ENCODE assay signal across 1 cellular context in genomic region chr12:49644620-49644994, GRCh38.
A peak's percentile ranks its signal among the peaks of the same experiment; 100 is the strongest.
TF ChIP-seq lines count a peak whose summit lies in the region.

No MANE protein-coding gene starts in this region.

TF ChIP-seq in GM12878, 131 proteins besides CTCF, POLR2A, EP300 and RAD21 (continued from another document and continues in another):
- TF ChIP-seq PBX3 (IDR thresholded peaks at IDR 0.05; ENCODE audit: insufficient replicate concordance, low read depth, low read length): no peak
- no peak for TF ChIP-seq E2F8 (IDR thresholded peaks at IDR 0.05; ENCODE audit: low read depth, partially characterized antibody)
- TF ChIP-seq CEBPB (IDR thresholded peaks at IDR 0.05; ENCODE audit: borderline replicate concordance in 1 of 2, low read depth in 2 of 2, low read length in 2 of 2): no peak
- TF ChIP-seq STAT1 (conservative IDR thresholded peaks at IDR 0.05): peak; percentile 59; the same call in 1 of the 2 replicates
- no peak for TF ChIP-seq PAX5 (IDR thresholded peaks at IDR 0.05; ENCODE audit: borderline replicate concordance, low read depth, low read length)
- no peak for TF ChIP-seq ASH2L (IDR thresholded peaks at IDR 0.05; ENCODE audit: borderline replicate concordance, low read depth)
- TF ChIP-seq ZNF274 (IDR thresholded peaks at IDR 0.05; ENCODE audit: insufficient read depth, insufficient read length): no peak
- peak; percentile 100 for TF ChIP-seq SMC3 (IDR thresholded peaks at IDR 0.05; ENCODE audit: borderline replicate concordance, low read length)
- no peak; a peak in 1 of 4 replicates for TF ChIP-seq ETV6 (conservative IDR thresholded peaks at IDR 0.05 in 1 of 2, IDR thresholded peaks at IDR 0.05 in 1 of 2; ENCODE audit: borderline replicate concordance in 1 of 2, low read depth in 1 of 2)
- no peak for TF ChIP-seq SUPT20H (IDR thresholded peaks at IDR 0.05; ENCODE audit: borderline replicate concordance, control insufficient read depth, low read depth, low read length)
- no peak for TF ChIP-seq ESRRA (IDR thresholded peaks at IDR 0.05; ENCODE audit: low read length)
- no peak for TF ChIP-seq MEF2B (IDR thresholded peaks at IDR 0.05; ENCODE audit: partially characterized antibody, poor library complexity, severe bottlenecking)
- TF ChIP-seq MLLT1 (IDR thresholded peaks at IDR 0.05): 0 out of 2 replicates have a peak, but pooled peaks have one; percentile 45
- TF ChIP-seq RAD51 (IDR thresholded peaks at IDR 0.05): no peak
- TF ChIP-seq BHLHE40 (IDR thresholded peaks at IDR 0.05; ENCODE audit: borderline replicate concordance in 1 of 2, low read depth in 2 of 2, low read length in 1 of 2): 0 out of 4 replicates have a peak, but pooled peaks of 1 of the 2 experiments have one; percentile 27
- TF ChIP-seq MTA2 (IDR thresholded peaks at IDR 0.05; ENCODE audit: low read depth): no peak
- 0 out of 2 replicates have a peak, but pooled peaks have one; percentile 28 for TF ChIP-seq MAX (IDR thresholded peaks at IDR 0.05; ENCODE audit: low read depth, low read length)
- no peak for TF ChIP-seq IRF5 (IDR thresholded peaks at IDR 0.05; ENCODE audit: borderline replicate concordance)
- 0 out of 2 replicates have a peak, but pooled peaks have one; percentile 14 for TF ChIP-seq CREB1 (IDR thresholded peaks at IDR 0.05; ENCODE audit: low read depth)
- no peak for TF ChIP-seq USF2 (IDR thresholded peaks at IDR 0.05; ENCODE audit: borderline replicate concordance, low read depth, low read length)
- TF ChIP-seq NR2F1 (conservative IDR thresholded peaks at IDR 0.05): no peak
- no peak for TF ChIP-seq ZBED1 (IDR thresholded peaks at IDR 0.05; ENCODE audit: borderline replicate concordance)
- TF ChIP-seq SREBF1 (IDR thresholded peaks at IDR 0.05; ENCODE audit: low read length): no peak
- TF ChIP-seq TBL1XR1 (IDR thresholded peaks at IDR 0.05; ENCODE audit: low read depth, low read length): no peak
- TF ChIP-seq FOS (IDR thresholded peaks at IDR 0.05; ENCODE audit: borderline replicate concordance, extremely low read depth, insufficient read length): no peak
- TF ChIP-seq ZNF217 (IDR thresholded peaks at IDR 0.05): no peak
- TF ChIP-seq TAF1 (IDR thresholded peaks at IDR 0.05; ENCODE audit: borderline replicate concordance, low read depth, low read length): no peak
- TF ChIP-seq YBX1 (IDR thresholded peaks at IDR 0.05): no peak
- TF ChIP-seq MYB (IDR thresholded peaks at IDR 0.05; ENCODE audit: borderline replicate concordance, low read depth, low read length): no peak
- peak; percentile 82 for TF ChIP-seq YY1 (IDR thresholded peaks at IDR 0.05; ENCODE audit: low read depth, low read length)
- no peak for TF ChIP-seq USF1 (IDR thresholded peaks at IDR 0.05; ENCODE audit: borderline replicate concordance, extremely low read length, insufficient read depth, low read depth, low read length)
- 0 out of 2 replicates have a peak, but pooled peaks have one; percentile 28 for TF ChIP-seq IRF4 (IDR thresholded peaks at IDR 0.05; ENCODE audit: low read depth, low read length)
- TF ChIP-seq CEBPZ (IDR thresholded peaks at IDR 0.05; ENCODE audit: low read depth, low read length): no peak
- no peak for TF ChIP-seq NFIC (IDR thresholded peaks at IDR 0.05; ENCODE audit: low read depth, low read length)
- TF ChIP-seq KAT2A (conservative IDR thresholded peaks at IDR 0.05; ENCODE audit: control insufficient read depth, low read depth, low read length): no peak
- TF ChIP-seq CHD2 (IDR thresholded peaks at IDR 0.05; ENCODE audit: borderline replicate concordance, low read depth, low read length): 0 out of 2 replicates have a peak, but pooled peaks have one; percentile 22
- TF ChIP-seq PRDM15 (CRISPR knock-in tag; IDR thresholded peaks at IDR 0.05): no peak
- TF ChIP-seq POLR2AphosphoS2 (IDR thresholded peaks at IDR 0.05; ENCODE audit: low read depth, low read length): no peak
- TF ChIP-seq NBN (IDR thresholded peaks at IDR 0.05): no peak
- peak; percentile 56; the same call in 1 of the 2 replicates for TF ChIP-seq ZNF207 (IDR thresholded peaks at IDR 0.05; ENCODE audit: borderline replicate concordance)
- no peak for TF ChIP-seq IKZF1 (conservative IDR thresholded peaks at IDR 0.05)
- TF ChIP-seq WRNIP1 (IDR thresholded peaks at IDR 0.05; ENCODE audit: borderline replicate concordance, low read depth, low read length): 0 out of 2 replicates have a peak, but pooled peaks have one; percentile 73
- no peak for TF ChIP-seq IKZF2 (IDR thresholded peaks at IDR 0.05)
- no peak for TF ChIP-seq HDGF (IDR thresholded peaks at IDR 0.05)
- no peak for TF ChIP-seq HCFC1 (IDR thresholded peaks at IDR 0.05; ENCODE audit: low read length)
- no peak for TF ChIP-seq ZSCAN29 (IDR thresholded peaks at IDR 0.05)
- TF ChIP-seq SKIL (IDR thresholded peaks at IDR 0.05; ENCODE audit: low read depth, poor library complexity, severe bottlenecking): no peak
